ENCODE assay signal across 1 cellular context in the genomic region with DNA sequence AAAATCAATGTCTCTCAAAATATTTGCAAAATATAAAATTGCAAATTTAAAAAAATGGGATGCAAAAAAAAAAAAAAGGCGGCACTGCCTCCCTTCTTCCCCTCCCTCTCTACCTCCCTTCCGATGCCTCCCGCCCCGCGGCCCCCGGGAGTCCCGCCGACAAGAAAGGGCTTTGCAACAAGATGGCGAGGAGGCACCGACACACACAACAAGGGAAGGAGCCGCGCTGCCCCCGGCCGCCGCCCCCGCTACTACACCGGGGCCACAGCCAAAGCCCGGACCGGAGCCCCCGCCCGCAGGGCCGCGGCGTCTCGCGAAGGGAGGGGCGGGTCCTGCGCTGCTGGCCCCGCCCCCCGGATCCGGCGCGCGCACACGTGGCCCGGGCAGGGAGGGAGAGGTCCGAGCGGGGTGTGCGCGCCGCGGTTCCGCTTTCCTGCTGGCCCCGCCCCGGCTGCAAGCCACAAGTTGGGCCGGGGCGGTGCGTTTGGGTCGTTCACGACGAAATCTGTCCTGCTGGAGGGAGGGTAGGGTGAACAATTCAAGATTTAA.
TF ChIP-seq lines count a peak whose summit lies in the region.

Gene MNT (minus strand): TSS at position 184 of the 549 bp plus-strand sequence. CDS start 348 bp downstream, outside the sequence.

TF ChIP-seq in A549, 52 proteins besides CTCF, POLR2A, EP300 and RAD21 (continued from another document):
- TF ChIP-seq MAZ (IDR thresholded peaks at IDR 0.05; ENCODE audit: borderline replicate concordance, low read depth, low read length) (peak; percentile 97), RFX5 (IDR thresholded peaks at IDR 0.05) (0 out of 2 replicates have a peak, but pooled peaks have one; percentile 7), BCL3 (IDR thresholded peaks at IDR 0.05) (peak; percentile 75; the same call in 1 of the 3 replicates), SREBF2 (IDR thresholded peaks at IDR 0.05) (0 out of 2 replicates have a peak, but pooled peaks have one; percentile 12), E2F6 (IDR thresholded peaks at IDR 0.05; ENCODE audit: borderline replicate concordance, low read depth) (no peak), TFCP2L1 (CRISPR knock-in tag; IDR thresholded peaks at IDR 0.05) (peak; percentile 56; the same call in 1 of the 2 replicates)
- TF ChIP-seq, protein P1, sequence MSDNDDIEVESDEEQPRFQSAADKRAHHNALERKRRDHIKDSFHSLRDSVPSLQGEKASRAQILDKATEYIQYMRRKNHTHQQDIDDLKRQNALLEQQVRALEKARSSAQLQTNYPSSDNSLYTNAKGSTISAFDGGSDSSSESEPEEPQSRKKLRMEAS (IDR thresholded peaks at IDR 0.05) = no peak; the same call in none of the 2 replicates
- TF ChIP-seq, protein P2, sequence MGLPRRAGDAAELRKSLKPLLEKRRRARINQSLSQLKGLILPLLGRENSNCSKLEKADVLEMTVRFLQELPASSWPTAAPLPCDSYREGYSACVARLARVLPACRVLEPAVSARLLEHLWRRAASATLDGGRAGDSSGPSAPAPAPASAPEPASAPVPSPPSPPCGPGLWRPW (IDR thresholded peaks at IDR 0.05) = no peak
